ENCODE assay signal across 9 cellular contexts in the genomic region with DNA sequence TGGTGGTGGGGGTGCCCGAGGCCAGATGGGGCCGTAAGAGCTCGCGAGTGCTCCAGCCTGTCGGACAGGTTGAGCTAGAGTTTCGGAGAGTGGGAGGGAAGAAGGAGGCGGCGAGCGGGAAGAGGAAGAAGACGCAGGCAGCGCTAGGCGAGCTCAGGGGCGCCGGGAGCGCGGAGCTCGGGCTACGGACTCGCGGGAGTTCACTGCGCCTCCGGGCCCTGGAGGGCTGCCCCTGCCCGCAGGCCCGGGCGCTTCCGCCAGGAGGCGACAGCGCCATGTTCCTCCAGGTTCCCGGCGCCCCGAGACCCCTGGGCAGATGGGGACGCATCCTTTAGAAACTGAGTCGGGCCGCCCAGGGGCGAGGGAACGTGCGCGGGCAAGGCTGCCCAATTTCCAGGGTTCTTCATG. TPM values are rescaled to one million over a fixed set of nuclear protein-coding genes. Genes with fewer than 3 reads are reported as not detected.
DNase-seq lines count a peak whose midpoint lies in the region; ATAC-seq, FAIRE-seq and TF ChIP-seq lines count a peak whose summit lies in the region.
"Had no signal": no experiment of that assay in that cellular context is flagged by ENCODE, and none has a peak within 500 bp of the region (broad histone marks: within the 10 kb centered on the region; RNA-seq: fewer than 3 reads in every experiment).

No MANE protein-coding gene starts in this region.

- H3K4me2 ChIP-seq in A549 (peak overlapping the region; percentile 96), GM23338 (peak overlapping the region; percentile 98), fibroblast of lung (ENCODE audit: extremely low read depth, insufficient read depth, low read length) (no peak overlapping the region)

- ATAC-seq in A549 (peak; percentile 76 to 87), GM23338 (peak; percentile 56), pancreas (peak; percentile 53 to 79 (median 76)), GM21825 (IDR thresholded peaks at IDR 0.05; ENCODE audit: unreplicated experiment) (no peak)

- peaks cover 80% of the 10 kb centered on the region for H3K27me3 Mint-ChIP-seq in GM23338 (ENCODE audit: insufficient read depth, low read depth, poor library complexity)

- H3K27ac ChIP-seq in A549 (peak overlapping the region; percentile 90 to 94), GM23338 (ENCODE audit: low read depth) (no peak overlapping the region), fibroblast of lung (ENCODE audit: insufficient read depth, low read length) (no peak overlapping the region), pancreas (no peak overlapping the region)

- H3K9ac ChIP-seq in fibroblast of lung (ENCODE audit: insufficient read depth, low read length), result no peak overlapping the region

- 2% methylated on average over 16 of the region's 38 CpGs for WGBS in A549 (ENCODE audit: missing lambda C conversion rate)
- 2% methylated on average over 32 to 38 of the region's 38 CpGs for WGBS in pancreas, 2 donors

- TF ChIP-seq EP300 in A549 (IDR thresholded peaks at IDR 0.05), result no peak

- peaks cover 7% of the 10 kb centered on the region for H4K20me1 ChIP-seq in GM23338 (replicated peaks; ENCODE audit: insufficient read depth)
- no peaks in the 10 kb centered on the region for H4K20me1 ChIP-seq in fibroblast of lung (ENCODE audit: control insufficient read depth, extremely low read depth, insufficient read depth, low read length)

- H3K4me3 ChIP-seq in A549 (peak overlapping the region; percentile 86), GM23338 (peak overlapping the region; percentile 95), fibroblast of lung (replicated peaks in 1 of 4; ENCODE audit: control extremely low read depth in 1 of 4, insufficient read depth in 1 of 4, low read depth in 3 of 4, low read length in 4 of 4) (peak overlapping the region in 1 of 4 experiments; percentile 54), pancreas (peak overlapping the region; percentile 10 to 53 (median 35))

- H2AFZ ChIP-seq in GM23338, result peak overlapping the region; percentile 96; the same call in 1 of the 2 replicates
- no peak overlapping the region for H2AFZ ChIP-seq in fibroblast of lung (ENCODE audit: low read length)

- H3K36me3 ChIP-seq in GM23338 (ENCODE audit: insufficient read depth) (no peaks in the 10 kb centered on the region), fibroblast of lung (ENCODE audit: control insufficient read depth, insufficient read depth, low read length) (no peaks in the 10 kb centered on the region), pancreas (no peaks in the 10 kb centered on the region)

- H3K9me3 ChIP-seq in A549 (no peaks in the 10 kb centered on the region), fibroblast of lung (ENCODE audit: control insufficient read depth, insufficient read depth, low read depth, low read length) (no peaks in the 10 kb centered on the region), pancreas (no peaks in the 10 kb centered on the region)

- TF ChIP-seq POLR2A in A549 (IDR thresholded peaks at IDR 0.05; ENCODE audit: low read length), result no peak

- intact Hi-C loops in pancreas (cut with DNase I), result no loop called here

- in situ Hi-C loops in SK-MEL-5 (cut with HindIII; ENCODE audit: low pct_unique_long_range_greater_than_20kb, low sequenced_read_pairs), result no loop called here

- POLR2A ChIA-PET in A549 (lab: Yijun Ruan, JAX), result interaction anchor here (0.6 to 2.1 kb wide), 5 partner anchors 102 to 344 kb away, joined by 4 to 15 read pairs (median 5); no protein-coding TSS in a partner anchor

- peaks cover 9% of the 10 kb centered on the region; the same call in 1 of the 2 replicates for H3F3A ChIP-seq in GM23338 (replicated peaks; ENCODE audit: low read depth)

- no peaks in the 10 kb centered on the region for H3K9me2 ChIP-seq in GM23338 (ENCODE audit: insufficient read depth)

- no peak overlapping the region for H3K27ac Mint-ChIP-seq in GM23338

- H3K27me3 ChIP-seq in GM23338 (ENCODE audit: insufficient read depth), result peaks cover 62% of the 10 kb centered on the region
- H3K27me3 ChIP-seq in fibroblast of lung (ENCODE audit: control insufficient read depth, insufficient read depth, low read length), result peaks cover 60% of the 10 kb centered on the region
- H3K27me3 ChIP-seq in pancreas, result peaks cover 0 to 35% (median 11%) of the 10 kb centered on the region in 4 donors

- peak; percentile 69 to 94 for TF ChIP-seq RAD21 in A549 (conservative IDR thresholded peaks at IDR 0.05 in 1 of 2, IDR thresholded peaks at IDR 0.05 in 1 of 2)

- H3K79me2 ChIP-seq in GM23338 (replicated peaks; ENCODE audit: insufficient read depth), result peaks cover 24% of the 10 kb centered on the region
- no peaks in the 10 kb centered on the region for H3K79me2 ChIP-seq in fibroblast of lung (ENCODE audit: control insufficient read depth, insufficient read depth, low read length)

- TF ChIP-seq CTCF in A549 (IDR thresholded peaks at IDR 0.05) (peak; percentile 88), GM23338 (conservative IDR thresholded peaks at IDR 0.05; ENCODE audit: low read depth in 2 of 2) (peak; percentile 63 to 75), fibroblast of lung (conservative IDR thresholded peaks at IDR 0.05 in 1 of 2, IDR thresholded peaks at IDR 0.05 in 1 of 2; ENCODE audit: low read depth in 1 of 2, low read length in 2 of 2) (peak; percentile 28 to 33), pancreas (IDR thresholded peaks at IDR 0.05) (peak in 3 of 4 donors; percentile 23 to 31 (median 25))

- H3K4me1 Mint-ChIP-seq in GM23338, result peaks cover 51% of the 10 kb centered on the region

- H3K9me3 Mint-ChIP-seq in GM23338, result no peaks in the 10 kb centered on the region

- CTCF ChIA-PET in A549 (lab: Yijun Ruan, JAX), result interaction anchor here (0.6 to 6.1 kb wide), 85 partner anchors 9 to 716 kb away, joined by 3 to 121 read pairs (median 5); no protein-coding TSS in a partner anchor

- DNase-seq in A549 (ENCODE audit: low read depth in 1 of 2, low spot score in 1 of 2) (peak; percentile 83 to 88), GM23338 (ENCODE audit: low spot score) (peak; percentile 91), SK-MEL-5 (ENCODE audit: low read depth, low spot score) (peak; percentile 23), fibroblast of lung (ENCODE audit: low read depth in 2 of 2) (peak in 1 of 2 donors; percentile 72), pancreas (peak; percentile 42 to 75 (median 65)), SK-N-DZ (ENCODE audit: low spot score) (no peak), NCI-H1694 treated with DMSO at 0.1 percent for 48 hours (lab: John Stamatoyannopoulos, UW) (no peak)

- FAIRE-seq in A549 (lab: Jason Lieb, UNC) (no peak), pancreas (lab: Jason Lieb, UNC) (no peak)
- FAIRE-seq: endometrium had no signal

- H3K4me3 Mint-ChIP-seq in GM23338, result peak overlapping the region; percentile 65

- peaks cover 35% of the 10 kb centered on the region for H3K4me1 ChIP-seq in A549
- H3K4me1 ChIP-seq in GM23338 (ENCODE audit: insufficient read depth), result peaks cover 51% of the 10 kb centered on the region
- H3K4me1 ChIP-seq in fibroblast of lung (ENCODE audit: control insufficient read depth, extremely low read depth, insufficient read depth, low read length), result no peaks in the 10 kb centered on the region
- peaks cover 5 to 17% (median 7%) of the 10 kb centered on the region in 3 donors for H3K4me1 ChIP-seq in pancreas

- H3K36me3 Mint-ChIP-seq in GM23338 (ENCODE audit: low read depth), result peaks cover 16% of the 10 kb centered on the region

TF ChIP-seq in A549, 52 proteins besides CTCF, POLR2A, EP300 and RAD21 (continues in another document):
- TF ChIP-seq RFX5 (IDR thresholded peaks at IDR 0.05), result no peak
- TF ChIP-seq, protein P1, sequence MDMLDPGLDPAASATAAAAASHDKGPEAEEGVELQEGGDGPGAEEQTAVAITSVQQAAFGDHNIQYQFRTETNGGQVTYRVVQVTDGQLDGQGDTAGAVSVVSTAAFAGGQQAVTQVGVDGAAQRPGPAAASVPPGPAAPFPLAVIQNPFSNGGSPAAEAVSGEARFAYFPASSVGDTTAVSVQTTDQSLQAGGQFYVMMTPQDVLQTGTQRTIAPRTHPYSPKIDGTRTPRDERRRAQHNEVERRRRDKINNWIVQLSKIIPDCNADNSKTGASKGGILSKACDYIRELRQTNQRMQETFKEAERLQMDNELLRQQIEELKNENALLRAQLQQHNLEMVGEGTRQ (IDR thresholded peaks at IDR 0.05), result no peak
- TF ChIP-seq TP53 (CRISPR knock-in tag; IDR thresholded peaks at IDR 0.05), result no peak

TF ChIP-seq in GM23338, 12 proteins besides CTCF, POLR2A, EP300 and RAD21 (continues in another document):
- no peak for TF ChIP-seq CREB1 (CRISPR knock-in tag; IDR thresholded peaks at IDR 0.05; ENCODE audit: low read depth)

RNA-seq across cellular contexts. Expression of a gene that starts 1.0 kb away (rescaled TPM):
- polyA plus RNA-seq in A549 (2011; rRNA removed) (11.6 and 14.2 TPM in 2 replicates), A549 (2017; fragmentation: RNase III; extraction: RNeasy Plus Mini Kit Qiagen cat#74134 plus additional on column Dnase treatment) (9.1 to 9.6 TPM (median 9.2 TPM) in 3 replicates), GM23338 (2016; fragmentation: Nextera tagmentation; extraction: Ambion mirVana) (11.7 and 14.3 TPM in 2 replicates), fibroblast of lung (0.24 and 0.39 TPM in 2 replicates), pancreas (under 1 TPM; 0.19 to 0.49 TPM)
- polyA plus RNA-seq in A549 (2012; cell fraction: cytosol; rRNA removed), result 9.3 and 13.5 TPM in 2 replicates
- polyA plus RNA-seq in A549 (2012; cell fraction: nucleus; rRNA removed), result 19.6 and 19.7 TPM in 2 replicates
- 14.4 and 17.0 TPM in 2 replicates for polyA minus RNA-seq in A549 (2011; rRNA and poly(A)+ RNA removed)
- 9.4 and 11.9 TPM in 2 replicates for total RNA-seq in GM23338 (2014; rRNA removed; shearing (Covaris generic))
- total RNA-seq in SK-MEL-5 (2014; rRNA removed; shearing (Covaris generic)), result 1.5 and 2.0 TPM in 2 replicates
- polyA plus RNA-seq in SK-MEL-5 (2015; cell fraction: cytosol; rRNA removed), result 4.5 and 4.6 TPM in 2 replicates
- 4.1 and 5.7 TPM in 2 replicates for polyA plus RNA-seq in SK-MEL-5 (2015; cell fraction: nucleus; rRNA removed)
- total RNA-seq in fibroblast of lung (not detected in 2 replicates), pancreas (1 to 10 TPM in 2 of 6 donors, under 1 TPM in 4; 0.42 to 1.6 (median 0.58) TPM)
- polyA plus RNA-seq in fibroblast of lung (2012), result 0.13 and 0.33 TPM in 2 replicates
- polyA minus RNA-seq in fibroblast of lung (ENCODE audit: low replicate concordance), result not detected in 2 replicates
- polyA plus RNA-seq in SK-N-DZ (2014; cell fraction: cytosol; rRNA removed), result not detected in 2 replicates
- polyA plus RNA-seq in SK-N-DZ (2014; cell fraction: nucleus; rRNA removed), result not detected in 2 replicates

Comparison
In these comparisons a context has a peak if more than half of its experiments do, and no peak if none do; other contexts are left out.
1. DNase-seq: peak in A549 (2 of 2), GM23338 (single experiment), SK-MEL-5 (single experiment) and pancreas (6 of 6); none in SK-N-DZ (single experiment) and NCI-H1694 treated with DMSO at 0.1 percent for 48 hours (single experiment).
2. H3K27ac ChIP-seq: peak in A549 (2 of 2); none in GM23338 (single experiment), fibroblast of lung (single experiment) and pancreas (0 of 4).
3. CTCF ChIP-seq: peak in every context shown above with its lines; median percentile 88 in A549; 69 in GM23338; 30 in fibroblast of lung; 25 in pancreas.